ENCODE assay signal across 22 cellular contexts in genomic region chr9:3647652-3648051, GRCh38.
A peak's percentile ranks its signal among the peaks of the same experiment; 100 is the strongest.
DNase-seq lines count a peak whose midpoint lies in the region; ATAC-seq, FAIRE-seq and TF ChIP-seq lines count a peak whose summit lies in the region.
"Had no signal": no experiment of that assay in that cellular context is flagged by ENCODE, and none has a peak within 500 bp of the region (broad histone marks: within the 10 kb centered on the region; RNA-seq: fewer than 3 reads in every experiment).

No MANE protein-coding gene starts in this region.

- H3K4me1 Mint-ChIP-seq in CD4-positive, alpha-beta T cell (ENCODE audit: low read depth): no peaks in the 10 kb centered on the region

- ATAC-seq in CD4-positive, alpha-beta T cell (ENCODE audit: poor library complexity): no peak
- no peak for ATAC-seq in HCT116
- ATAC-seq: esophagus mucosa, gastrocnemius medialis had no signal

- TF ChIP-seq POLR2A in HCT116 (IDR thresholded peaks at IDR 0.05; ENCODE audit: borderline replicate concordance, extremely low read depth, insufficient read depth, insufficient read length) (no peak), endothelial cell of umbilical vein (IDR thresholded peaks at IDR 0.05; ENCODE audit: low read depth, low read length) (no peak), suprapubic skin (IDR thresholded peaks at IDR 0.05) (no peak)

- CTCF ChIA-PET in CD4-positive, alpha-beta T cell (lab: Charles Lee): interaction anchor here (1.0 to 1.4 kb wide), 2 partner anchors 17 to 184 kb away, joined by 3 read pairs; no protein-coding TSS in a partner anchor
- CTCF ChIA-PET in HCT116 (lab: Charles Lee) (no interaction called here), endothelial cell of umbilical vein (lab: Charles Lee) (interaction anchor here (0.8 to 3.3 kb wide), 5 partner anchors 13 to 407 kb away, joined by 3 to 16 read pairs (median 4); no protein-coding TSS in a partner anchor)

- 66% methylated on average over 1 of the region's 1 CpG for WGBS in suprapubic skin

- H3K27me3 Mint-ChIP-seq in CD4-positive, alpha-beta T cell: no peaks in the 10 kb centered on the region

- intact Hi-C loops in CD4-positive, alpha-beta T cell (cut with DNase I, micrococcal nuclease): loop anchor here in 1 of 2 experiments (5.0 kb wide), 2 partner anchors 180 to 405 kb away; no protein-coding TSS in a partner anchor
- intact Hi-C loops in HCT116 (cut with micrococcal nuclease) (no loop called here), endothelial cell of umbilical vein (cut with micrococcal nuclease) (loop anchor here (1.0 kb wide), 1 partner anchor 180 kb away; no protein-coding TSS in a partner anchor)

- dilution Hi-C loops in endothelial cell of umbilical vein (cut with MboI; ENCODE audit: extremely low pct_ligation_motif_present, low sequenced_read_pairs): no loop called here

- peak; percentile 11 for TF ChIP-seq CTCF in CD4-positive, alpha-beta T cell (IDR thresholded peaks at IDR 0.05)
- TF ChIP-seq CTCF in HCT116 (IDR thresholded peaks at IDR 0.05 in 2 of 3, conservative IDR thresholded peaks at IDR 0.05 in 1 of 3; ENCODE audit: borderline replicate concordance in 1 of 3, insufficient read depth in 1 of 3, low read depth in 2 of 3, low read length in 2 of 3) (0 out of 6 replicates have a peak, but pooled peaks of 1 of the 3 experiments have one; percentile 6), endothelial cell of umbilical vein (IDR thresholded peaks at IDR 0.05; ENCODE audit: extremely low read depth in 1 of 2, insufficient read depth in 1 of 2, low read depth in 1 of 2, low read length in 2 of 2) (no peak), suprapubic skin (IDR thresholded peaks at IDR 0.05) (no peak)

- no peak overlapping the region for H3K27ac Mint-ChIP-seq in CD4-positive, alpha-beta T cell

- no peaks in the 10 kb centered on the region for H3K9me2 ChIP-seq in HCT116 (ENCODE audit: insufficient read depth)

- no peaks in the 10 kb centered on the region for H3K9me1 ChIP-seq in endothelial cell of umbilical vein (replicated peaks; ENCODE audit: control insufficient read depth, extremely low read depth, insufficient read depth, low read length)

- no peak for DNase-seq in CD4-positive, alpha-beta T cell
- DNase-seq in HCT116 (ENCODE audit: low read depth, low spot score): no peak
- peak; percentile 8 for DNase-seq in RPMI8226
- peak; percentile 18 for DNase-seq in endothelial cell of umbilical vein (ENCODE audit: low read depth, low spot score)
- DNase-seq in suprapubic skin (ENCODE audit: low spot score in 2 of 2): no peak
- no peak for DNase-seq in activated CD4-positive, alpha-beta T cell treated with anti-CD3 and anti-CD28 coated beads, Interleukin-2, amount 50 U/mL, for 1 hour
- DNase-seq in activated CD8-positive, alpha-beta memory T cell treated with anti-CD3 and anti-CD28 coated beads for 24 hours: no peak
- DNase-seq in amygdala (lab: John Stamatoyannopoulos, UW): no peak
- DNase-seq: activated CD4-positive, alpha-beta T cell treated with anti-CD3 and anti-CD28 coated beads for 4 hours; activated effector memory CD4-positive, alpha-beta T cell treated with Interleukin-2 at 50 U/mL for 16 hours; adrenal gland; DMS79 treated with DMSO at 0.1 percent for 48 hours; gastrocnemius medialis; NCI-H1694 treated with DMSO at 0.1 percent for 48 hours; NCI-H345; NK-92 treated with Interleukin-12 subunit alpha and Interleukin-12 subunit beta, amount 100 ng/mL, for 24 hours; stimulated activated CD4-positive, alpha-beta T cell treated with anti-CD3 and anti-CD28 coated beads, Interleukin-4, amount 100 ng/mL, for 4 hours; stomach had no signal

- H3K4me2 ChIP-seq in HCT116 (ENCODE audit: low read length): no peak overlapping the region
- no peak overlapping the region for H3K4me2 ChIP-seq in endothelial cell of umbilical vein (ENCODE audit: insufficient read depth, low read length)

- H3K79me2 ChIP-seq in HCT116 (ENCODE audit: insufficient read depth, low read length) (no peaks in the 10 kb centered on the region), endothelial cell of umbilical vein (ENCODE audit: control insufficient read depth, insufficient read depth, low read length) (no peaks in the 10 kb centered on the region)

- H2AFZ ChIP-seq in HCT116 (ENCODE audit: low read depth, low read length, poor library complexity, severe bottlenecking) (no peak overlapping the region), endothelial cell of umbilical vein (ENCODE audit: low read depth, low read length) (no peak overlapping the region)

- BruUV-seq in HCT116 (replicated peaks; lab: Mats Ljungman, UMichigan) (no TSS peak), endothelial cell of umbilical vein (replicated peaks; lab: Mats Ljungman, UMichigan) (no TSS peak)

- RAD21 ChIA-PET in HCT116 (lab: Charles Lee; ENCODE audit: low non-redundant PET in 1 of 2, low total read pairs in 2 of 2, uncharacterized antibody in 2 of 2, unreplicated experiment in 2 of 2): no interaction called here

- H3K27me3 ChIP-seq in CD4-positive, alpha-beta T cell (ENCODE audit: control insufficient read depth, insufficient read depth, low read length): no peaks in the 10 kb centered on the region
- H3K27me3 ChIP-seq in HCT116 (ENCODE audit: insufficient read depth, low read length) (no peaks in the 10 kb centered on the region), endothelial cell of umbilical vein (ENCODE audit: control insufficient read depth in 2 of 2, insufficient read depth in 2 of 2, low read length in 2 of 2) (no peaks in the 10 kb centered on the region), suprapubic skin (no peaks in the 10 kb centered on the region)
- H3K27me3 ChIP-seq: adrenal gland, breast epithelium, gastrocnemius medialis, neutrophil, stomach had no signal

- no peak overlapping the region for H3K27ac ChIP-seq in CD4-positive, alpha-beta T cell (ENCODE audit: low read depth, low read length)
- no peak overlapping the region for H3K27ac ChIP-seq in HCT116 (ENCODE audit: low read depth, low read length)
- H3K27ac ChIP-seq in endothelial cell of umbilical vein (ENCODE audit: insufficient read depth, low read depth, low read length): no peak overlapping the region
- no peak overlapping the region for H3K27ac ChIP-seq in suprapubic skin
- H3K27ac ChIP-seq: adrenal gland, breast epithelium, gastrocnemius medialis, neutrophil, stomach had no signal

- no peak overlapping the region for H3K4me3 ChIP-seq in HCT116 (replicated peaks in 1 of 2; ENCODE audit: low read depth in 1 of 2, low read length in 2 of 2)
- H3K4me3 ChIP-seq in endothelial cell of umbilical vein (replicated peaks in 1 of 3; ENCODE audit: insufficient read depth in 1 of 3, low read depth in 1 of 3, low read length in 3 of 3): no peak overlapping the region
- no peak overlapping the region for H3K4me3 ChIP-seq in suprapubic skin
- H3K4me3 ChIP-seq: adrenal gland, breast epithelium, gastrocnemius medialis, stomach had no signal

- H3K36me3 ChIP-seq in HCT116 (ENCODE audit: control insufficient read depth in 1 of 2, insufficient read depth in 2 of 2, low read length in 2 of 2) (no peaks in the 10 kb centered on the region), endothelial cell of umbilical vein (ENCODE audit: control insufficient read depth in 2 of 2, extremely low read depth in 1 of 2, insufficient read depth in 2 of 2, low read length in 2 of 2) (no peaks in the 10 kb centered on the region), suprapubic skin (no peaks in the 10 kb centered on the region)
- H3K36me3 ChIP-seq: adrenal gland, breast epithelium, gastrocnemius medialis, neutrophil, stomach had no signal

- no peaks in the 10 kb centered on the region for H3K36me3 Mint-ChIP-seq in CD4-positive, alpha-beta T cell (ENCODE audit: low read depth)

- POLR2A ChIA-PET in CD4-positive, alpha-beta T cell (lab: Charles Lee): interaction anchor here (1.0 kb wide), 1 partner anchor 121 kb away, joined by 4 read pairs; no protein-coding TSS in a partner anchor
- POLR2A ChIA-PET in HCT116 (lab: Charles Lee) (no interaction called here), endothelial cell of umbilical vein (lab: Charles Lee) (interaction anchor here (0.6 kb wide), 1 partner anchor 121 kb away, joined by 3 read pairs; no protein-coding TSS in a partner anchor)

- H3K4me1 ChIP-seq in HCT116 (ENCODE audit: control insufficient read depth in 1 of 2, insufficient read depth in 2 of 2, low read length in 2 of 2): no peaks in the 10 kb centered on the region
- no peaks in the 10 kb centered on the region for H3K4me1 ChIP-seq in endothelial cell of umbilical vein (ENCODE audit: control insufficient read depth, extremely low read depth, insufficient read depth, low read length)
- no peaks in the 10 kb centered on the region for H3K4me1 ChIP-seq in suprapubic skin
- H3K4me1 ChIP-seq: adrenal gland, breast epithelium, gastrocnemius medialis, stomach had no signal

- no peak for TF ChIP-seq EP300 in suprapubic skin (IDR thresholded peaks at IDR 0.05)

- no peaks in the 10 kb centered on the region for H3K9me3 ChIP-seq in CD4-positive, alpha-beta T cell (ENCODE audit: control insufficient read depth, low read length)
- no peaks in the 10 kb centered on the region for H3K9me3 ChIP-seq in HCT116 (ENCODE audit: control insufficient read depth in 1 of 2, insufficient read depth in 1 of 2, low read depth in 1 of 2, low read length in 2 of 2)
- no peaks in the 10 kb centered on the region for H3K9me3 ChIP-seq in endothelial cell of umbilical vein (replicated peaks; ENCODE audit: control insufficient read depth, insufficient read depth, low read length)
- H3K9me3 ChIP-seq in suprapubic skin: no peaks in the 10 kb centered on the region
- H3K9me3 ChIP-seq: adrenal gland, breast epithelium, gastrocnemius medialis, neutrophil, stomach had no signal

- H4K20me1 ChIP-seq in HCT116 (ENCODE audit: insufficient read depth) (no peaks in the 10 kb centered on the region), endothelial cell of umbilical vein (replicated peaks; ENCODE audit: control insufficient read depth, extremely low read depth, insufficient read depth, low read length) (no peaks in the 10 kb centered on the region)

- TF ChIP-seq RAD21 in HCT116 (IDR thresholded peaks at IDR 0.05; ENCODE audit: low read depth): peak; percentile 30; the same call in 1 of the 2 replicates

- H3K9ac ChIP-seq in HCT116 (ENCODE audit: low read length) (no peak overlapping the region), endothelial cell of umbilical vein (replicated peaks; ENCODE audit: extremely low read depth, insufficient read depth, low read length) (no peak overlapping the region)

- H3K4me3 Mint-ChIP-seq in CD4-positive, alpha-beta T cell: no peak overlapping the region

- H3K9me3 Mint-ChIP-seq in CD4-positive, alpha-beta T cell: no peaks in the 10 kb centered on the region

- FAIRE-seq in endothelial cell of umbilical vein (lab: Jason Lieb, UNC): no peak
- FAIRE-seq: GM18507 had no signal

TF ChIP-seq in HCT116, 20 proteins besides CTCF, POLR2A, EP300 and RAD21 (continues in another document):
- TF ChIP-seq EZH2phosphoT487 (IDR thresholded peaks at IDR 0.05; ENCODE audit: borderline replicate concordance) (no peak), POLR2AphosphoS5 (IDR thresholded peaks at IDR 0.05; ENCODE audit: low read depth, low read length) (no peak)

TF ChIP-seq in endothelial cell of umbilical vein, 7 proteins besides CTCF, POLR2A, EP300 and RAD21 (continues in another document):
- TF ChIP-seq FOS (IDR thresholded peaks at IDR 0.05; ENCODE audit: borderline replicate concordance, insufficient read depth, low read length) (no peak), JUN (IDR thresholded peaks at IDR 0.05; ENCODE audit: borderline replicate concordance, insufficient read depth, insufficient read length, low read depth) (no peak), MYC (IDR thresholded peaks at IDR 0.05; ENCODE audit: low read depth, low read length) (no peak)

Comparison
In these comparisons a context has a peak if more than half of its experiments do, and no peak if none do; other contexts are left out.
1. DNase-seq: peak in RPMI8226 (single experiment) and endothelial cell of umbilical vein (single experiment); none in CD4-positive, alpha-beta T cell (0 of 10), HCT116 (single experiment), suprapubic skin (0 of 2), activated CD4-positive, alpha-beta T cell treated with anti-CD3 and anti-CD28 coated beads, Interleukin-2, amount 50 U/mL, for 1 hour (single experiment), activated CD8-positive, alpha-beta memory T cell treated with anti-CD3 and anti-CD28 coated beads for 24 hours (single experiment) and amygdala (0 of 56).